13 cellular contexts compared by ENCODE assay signal in the genomic region with DNA sequence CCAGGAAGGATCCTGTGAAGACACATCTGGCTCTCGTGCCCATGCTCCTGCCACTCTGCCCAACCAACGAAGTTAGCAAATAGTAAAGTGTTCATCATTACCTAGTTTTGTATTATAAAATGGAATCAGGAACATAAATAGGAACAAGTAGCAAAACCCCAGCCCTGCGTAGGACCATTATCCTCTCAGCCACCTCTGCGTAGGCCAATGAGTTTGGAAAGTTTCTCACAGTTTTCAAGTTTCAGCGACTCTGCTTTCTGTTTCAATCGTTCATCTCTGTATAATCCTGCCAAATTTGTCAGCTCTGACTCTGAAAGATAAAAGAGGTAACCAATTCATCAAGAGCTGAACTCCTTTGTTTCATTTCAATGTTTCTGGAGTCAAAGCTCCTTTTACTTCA. TPM values are rescaled to one million over a fixed set of nuclear protein-coding genes. Genes with fewer than 3 reads are reported as not detected.
A peak's percentile ranks its signal among the peaks of the same experiment; 100 is the strongest.
DNase-seq lines count a peak whose midpoint lies in the region; ATAC-seq, FAIRE-seq and TF ChIP-seq lines count a peak whose summit lies in the region.
"Had no signal": no experiment of that assay in that cellular context is flagged by ENCODE, and none has a peak within 500 bp of the region (broad histone marks: within the 10 kb centered on the region; RNA-seq: fewer than 3 reads in every experiment).

No MANE protein-coding gene starts in this region.

- H2BK5ac ChIP-seq in trophoblast cell (ENCODE audit: low read depth, low read length, poor library complexity), result no peak overlapping the region

- BruUV-seq in endothelial cell of umbilical vein (replicated peaks; lab: Mats Ljungman, UMichigan), result no TSS peak
- no TSS peak for BruUV-seq in PC-9 (replicated peaks; lab: Mats Ljungman, UMichigan)

- H3K9ac ChIP-seq in MM.1S (ENCODE audit: low read length) (peak overlapping the region; percentile 83), endothelial cell of umbilical vein (replicated peaks; ENCODE audit: extremely low read depth, insufficient read depth, low read length) (no peak overlapping the region), trophoblast cell (ENCODE audit: low read length) (no peak overlapping the region)

- 65% methylated on average over 6 of the region's 6 CpGs for WGBS in right cardiac atrium
- WGBS in trophoblast cell (ENCODE audit: extremely low coverage, insufficient coverage, insufficient read length), result no CpG with 5 or more reads among the region's 6 CpGs

- H4K8ac ChIP-seq in trophoblast cell (ENCODE audit: low read depth, low read length), result no peak overlapping the region

- CTCF ChIA-PET in endothelial cell of umbilical vein (lab: Charles Lee), result interaction anchor here (1.1 kb wide), 1 partner anchor 9 kb away, joined by 3 read pairs; no protein-coding TSS in a partner anchor
- CTCF ChIA-PET in PC-9 (lab: Charles Lee), result interaction anchor here (0.6 kb wide), 1 partner anchor 830 kb away, joined by 6 read pairs; no protein-coding TSS in a partner anchor

- H3K9me2 ChIP-seq in MM.1S (replicated peaks; ENCODE audit: insufficient read depth, low read length) (no peaks in the 10 kb centered on the region), PC-9 (ENCODE audit: insufficient read depth) (no peaks in the 10 kb centered on the region)

- H3K4me2 ChIP-seq in MM.1S (ENCODE audit: low read depth, low read length) (peak overlapping the region; percentile 63), endothelial cell of umbilical vein (ENCODE audit: insufficient read depth, low read length) (no peak overlapping the region), trophoblast cell (ENCODE audit: low read length) (no peak overlapping the region), PC-9 (no peak overlapping the region)

- no peak overlapping the region for H3K18ac ChIP-seq in trophoblast cell (ENCODE audit: low read length)

- H3K27ac ChIP-seq in right cardiac atrium (ENCODE audit: low read length) (peak overlapping the region; percentile 5), MM.1S (ENCODE audit: low read length) (peak overlapping the region; percentile 95), endothelial cell of umbilical vein (ENCODE audit: insufficient read depth, low read depth, low read length) (no peak overlapping the region), temporal lobe (ENCODE audit: low read depth, low read length) (peak overlapping the region; percentile 92), trophoblast cell (ENCODE audit: low read depth, low read length) (no peak overlapping the region), PC-9 (no peak overlapping the region)
- H3K27ac ChIP-seq: C4-2B had no signal

- no peak for TF ChIP-seq POLR2A in endothelial cell of umbilical vein (IDR thresholded peaks at IDR 0.05; ENCODE audit: low read depth, low read length)

- DNase-seq in right cardiac atrium (no peak), left ventricle myocardium superior (no peak), MM.1S (peak; percentile 80), endothelial cell of umbilical vein (ENCODE audit: low read depth, low spot score) (no peak), trophoblast cell (no peak), PC-9 (no peak), activated gamma-delta T cell treated with Interleukin-2 at 50 U/mL for 16 hours (no peak)
- DNase-seq: GF-D8, H9, NCI-H1436, NCI-H69 had no signal

- ATAC-seq in right cardiac atrium (no peak), left ventricle myocardium superior (no peak)

- no peaks in the 10 kb centered on the region for H3K79me2 ChIP-seq in MM.1S (ENCODE audit: low read length)
- H3K79me2 ChIP-seq in endothelial cell of umbilical vein (ENCODE audit: control insufficient read depth, insufficient read depth, low read length), result no peaks in the 10 kb centered on the region
- no peaks in the 10 kb centered on the region for H3K79me2 ChIP-seq in trophoblast cell (ENCODE audit: control insufficient read depth, insufficient read depth, low read length, poor library complexity)
- no peaks in the 10 kb centered on the region for H3K79me2 ChIP-seq in PC-9 (ENCODE audit: low read depth)

- H3F3A ChIP-seq in MM.1S (ENCODE audit: insufficient read depth, low read length) (peaks cover 34% of the 10 kb centered on the region), PC-9 (ENCODE audit: insufficient read depth, low read depth) (no peaks in the 10 kb centered on the region)

- peak; percentile 24 for FAIRE-seq in endothelial cell of umbilical vein (lab: Jason Lieb, UNC)

- H3K4ac ChIP-seq in trophoblast cell (ENCODE audit: low read depth, low read length), result no peak overlapping the region

- intact Hi-C loops in right cardiac atrium (cut with DNase I) (loop anchor here in 1 of 4 donors (2.0 to 10.0 kb wide), 2 partner anchors 21 to 351 kb away; no protein-coding TSS in a partner anchor), left ventricle myocardium superior (cut with micrococcal nuclease) (no loop called here), endothelial cell of umbilical vein (cut with micrococcal nuclease) (no loop called here), PC-9 (cut with micrococcal nuclease; ENCODE audit: unreplicated experiment) (loop anchor here (2.0 kb wide), 1 partner anchor 215 kb away; no protein-coding TSS in a partner anchor)

- no peak overlapping the region for H4K91ac ChIP-seq in trophoblast cell (ENCODE audit: low read depth, low read length)

- H2BK12ac ChIP-seq in trophoblast cell (ENCODE audit: low read length), result no peak overlapping the region

- POLR2A ChIA-PET in endothelial cell of umbilical vein (lab: Charles Lee), result no interaction called here
- POLR2A ChIA-PET in PC-9 (lab: Charles Lee; ENCODE audit: unreplicated experiment), result interaction anchor here (0.5 kb wide), 1 partner anchor 107 kb away, joined by 4 read pairs; no protein-coding TSS in a partner anchor

- H2BK120ac ChIP-seq in trophoblast cell (ENCODE audit: insufficient read depth, low read length, poor library complexity), result no peak overlapping the region

- H3K23ac ChIP-seq in trophoblast cell (ENCODE audit: low read length), result no peak overlapping the region

- no peaks in the 10 kb centered on the region for H3K79me1 ChIP-seq in trophoblast cell (ENCODE audit: low read length)

- H3K4me3 ChIP-seq in right cardiac atrium (ENCODE audit: low read length), result no peak overlapping the region
- peak overlapping the region; percentile 34; the same call in 1 of the 2 replicates for H3K4me3 ChIP-seq in MM.1S (ENCODE audit: low read length)
- no peak overlapping the region for H3K4me3 ChIP-seq in endothelial cell of umbilical vein (replicated peaks in 1 of 3; ENCODE audit: insufficient read depth in 1 of 3, low read depth in 1 of 3, low read length in 3 of 3)
- no peak overlapping the region for H3K4me3 ChIP-seq in trophoblast cell (ENCODE audit: low read depth, low read length)
- no peak overlapping the region for H3K4me3 ChIP-seq in PC-9

- dilution Hi-C loops in endothelial cell of umbilical vein (cut with MboI; ENCODE audit: extremely low pct_ligation_motif_present, low sequenced_read_pairs), result loop anchor here (10.0 kb wide), 1 partner anchor 111 kb away; no protein-coding TSS in a partner anchor

- H2AFZ ChIP-seq in MM.1S (ENCODE audit: low read length), result 0 out of 2 replicates have a peak overlapping the region, but pooled peaks have one; percentile 7
- no peak overlapping the region for H2AFZ ChIP-seq in endothelial cell of umbilical vein (ENCODE audit: low read depth, low read length)
- H2AFZ ChIP-seq in trophoblast cell (ENCODE audit: insufficient read depth, low read length, poor library complexity), result no peak overlapping the region
- H2AFZ ChIP-seq in PC-9, result no peak overlapping the region

- H3K36me3 ChIP-seq in MM.1S (replicated peaks; ENCODE audit: insufficient read depth, low read length), result no peaks in the 10 kb centered on the region
- H3K36me3 ChIP-seq in endothelial cell of umbilical vein (ENCODE audit: control insufficient read depth in 2 of 2, extremely low read depth in 1 of 2, insufficient read depth in 2 of 2, low read length in 2 of 2), result peaks cover 2 to 10% of the 10 kb centered on the region in 2 experiments
- H3K36me3 ChIP-seq in trophoblast cell (ENCODE audit: control insufficient read depth in 1 of 2, insufficient read depth in 2 of 2, low read length in 2 of 2), result peaks cover 0 to 2% of the 10 kb centered on the region in 2 experiments
- no peaks in the 10 kb centered on the region for H3K36me3 ChIP-seq in PC-9 (ENCODE audit: low read depth)

- no peak overlapping the region for H2AK5ac ChIP-seq in trophoblast cell (ENCODE audit: low read length)

- no peaks in the 10 kb centered on the region for H3K9me1 ChIP-seq in endothelial cell of umbilical vein (replicated peaks; ENCODE audit: control insufficient read depth, extremely low read depth, insufficient read depth, low read length)

- H3K27me3 ChIP-seq in right cardiac atrium (ENCODE audit: control insufficient read depth, insufficient read depth) (no peaks in the 10 kb centered on the region), MM.1S (replicated peaks; ENCODE audit: insufficient read depth, low read length) (no peaks in the 10 kb centered on the region), endothelial cell of umbilical vein (ENCODE audit: control insufficient read depth in 2 of 2, insufficient read depth in 2 of 2, low read length in 2 of 2) (no peaks in the 10 kb centered on the region), trophoblast cell (ENCODE audit: insufficient read depth, low read length) (no peaks in the 10 kb centered on the region), PC-9 (ENCODE audit: insufficient read depth, low read depth) (no peaks in the 10 kb centered on the region)

- H3K4me1 ChIP-seq in right cardiac atrium (ENCODE audit: control insufficient read depth, insufficient read depth, low read length), result peaks cover 9% of the 10 kb centered on the region
- peaks cover 56% of the 10 kb centered on the region for H3K4me1 ChIP-seq in MM.1S (ENCODE audit: low read length)
- H3K4me1 ChIP-seq in endothelial cell of umbilical vein (ENCODE audit: control insufficient read depth, extremely low read depth, insufficient read depth, low read length), result peaks cover 14% of the 10 kb centered on the region
- H3K4me1 ChIP-seq in trophoblast cell (ENCODE audit: control insufficient read depth in 1 of 2, insufficient read depth in 2 of 2, low read length in 2 of 2), result no peaks in the 10 kb centered on the region
- no peaks in the 10 kb centered on the region for H3K4me1 ChIP-seq in PC-9 (replicated peaks; ENCODE audit: insufficient read depth)

- TF ChIP-seq CTCF in MM.1S (IDR thresholded peaks at IDR 0.05; ENCODE audit: low read length), result no peak
- no peak for TF ChIP-seq CTCF in endothelial cell of umbilical vein (IDR thresholded peaks at IDR 0.05; ENCODE audit: extremely low read depth in 1 of 2, insufficient read depth in 1 of 2, low read depth in 1 of 2, low read length in 2 of 2)
- TF ChIP-seq CTCF in PC-9 (conservative IDR thresholded peaks at IDR 0.05), result no peak

- H4K20me1 ChIP-seq in MM.1S (ENCODE audit: insufficient read depth, low read length) (no peaks in the 10 kb centered on the region), endothelial cell of umbilical vein (replicated peaks; ENCODE audit: control insufficient read depth, extremely low read depth, insufficient read depth, low read length) (no peaks in the 10 kb centered on the region), PC-9 (ENCODE audit: insufficient read depth) (no peaks in the 10 kb centered on the region)

- no peaks in the 10 kb centered on the region for H3K9me3 ChIP-seq in right cardiac atrium (ENCODE audit: control insufficient read depth, low read length)
- H3K9me3 ChIP-seq in MM.1S (replicated peaks; ENCODE audit: insufficient read depth, low read length), result no peaks in the 10 kb centered on the region
- H3K9me3 ChIP-seq in endothelial cell of umbilical vein (replicated peaks; ENCODE audit: control insufficient read depth, insufficient read depth, low read length), result no peaks in the 10 kb centered on the region
- H3K9me3 ChIP-seq in trophoblast cell (ENCODE audit: insufficient read depth, low read depth, low read length), result no peaks in the 10 kb centered on the region
- H3K9me3 ChIP-seq in PC-9 (ENCODE audit: insufficient read depth, low read depth), result no peaks in the 10 kb centered on the region

- H3K14ac ChIP-seq in trophoblast cell (ENCODE audit: low read length), result no peak overlapping the region

- H4K12ac ChIP-seq in trophoblast cell (ENCODE audit: low read depth, low read length), result no peak overlapping the region

RNA-seq across cellular contexts. Expression of gene SPATA24, which starts 10.1 kb away (rescaled TPM):
- total RNA-seq in right cardiac atrium (10 to 100 TPM in 3 of 4 donors, 1 to 10 TPM in 1; 9.8 to 25.4 (median 14.4) TPM), left ventricle myocardium superior (17.3 TPM), endothelial cell of umbilical vein (7.8 and 7.9 TPM in 2 replicates), temporal lobe (3.7 TPM), PC-9 (2021) (6.5 and 9.6 TPM in 2 replicates)
- polyA plus RNA-seq in right cardiac atrium (34.6 TPM), endothelial cell of umbilical vein (2.1 and 3.2 TPM in 2 replicates)
- 5.9 and 6.4 TPM in 2 replicates for polyA plus RNA-seq in endothelial cell of umbilical vein (2011; cell fraction: cytosol; rRNA removed)
- 3.5 and 5.7 TPM in 2 replicates for polyA plus RNA-seq in endothelial cell of umbilical vein (2011; cell fraction: nucleus; rRNA removed)
- polyA plus RNA-seq in endothelial cell of umbilical vein (2012), result 4.9 and 6.6 TPM in 2 replicates
- polyA minus RNA-seq in endothelial cell of umbilical vein, result 3.5 and 3.7 TPM in 2 replicates
- 3.4 TPM for polyA minus RNA-seq in endothelial cell of umbilical vein (2011; cell fraction: cytosol; rRNA and poly(A)+ RNA removed)
- polyA minus RNA-seq in endothelial cell of umbilical vein (2011; cell fraction: nucleus; rRNA and poly(A)+ RNA removed), result 2.2 and 3.5 TPM in 2 replicates
- polyA plus RNA-seq in trophoblast cell (2013), result 4.6 and 5.4 TPM in 2 replicates

RNA-seq across cellular contexts. Expression of gene PROB1, which starts 19.1 kb away (rescaled TPM):
- total RNA-seq in right cardiac atrium (10 to 100 TPM; 24.8 to 38.5 (median 33.0) TPM), left ventricle myocardium superior (56.5 TPM), endothelial cell of umbilical vein (1.9 and 2.4 TPM in 2 replicates), temporal lobe (0.49 TPM), PC-9 (2021) (2.6 and 2.9 TPM in 2 replicates)
- polyA plus RNA-seq in right cardiac atrium (22.2 TPM), endothelial cell of umbilical vein (0.40 and 0.47 TPM in 2 replicates)
- 0.28 and 0.48 TPM in 2 replicates for polyA plus RNA-seq in endothelial cell of umbilical vein (2011; cell fraction: cytosol; rRNA removed)
- polyA plus RNA-seq in endothelial cell of umbilical vein (2011; cell fraction: nucleus; rRNA removed), result 0.64 and 0.71 TPM in 2 replicates
- 0.12 TPM in 2 replicates for polyA plus RNA-seq in endothelial cell of umbilical vein (2012)
- polyA minus RNA-seq in endothelial cell of umbilical vein, result 0.12 and 0.38 TPM in 2 replicates
- polyA minus RNA-seq in endothelial cell of umbilical vein (2011; cell fraction: cytosol; rRNA and poly(A)+ RNA removed), result 1.0 TPM
- 0.38 and 0.91 TPM in 2 replicates for polyA minus RNA-seq in endothelial cell of umbilical vein (2011; cell fraction: nucleus; rRNA and poly(A)+ RNA removed)
- 2.4 and 2.7 TPM in 2 replicates for polyA plus RNA-seq in trophoblast cell (2013)

RNA-seq across cellular contexts. Expression of gene MZB1, which starts 24.2 kb away (rescaled TPM):
- total RNA-seq in right cardiac atrium (1 to 10 TPM in 2 of 4 donors, under 1 TPM in 2; 0.70 to 1.8 (median 1.1) TPM), left ventricle myocardium superior (1.6 TPM), endothelial cell of umbilical vein (not detected in 2 replicates), temporal lobe (not detected), PC-9 (2021) (0.50 and 0.52 TPM in 2 replicates)
- polyA plus RNA-seq in right cardiac atrium (0.38 TPM), endothelial cell of umbilical vein (0.06 TPM in 1 of 2 replicates, not detected in the other)
- polyA plus RNA-seq in endothelial cell of umbilical vein (2011; cell fraction: cytosol; rRNA removed), result not detected in 2 replicates
- 0.11 TPM in 1 of 2 replicates, not detected in the other for polyA plus RNA-seq in endothelial cell of umbilical vein (2011; cell fraction: nucleus; rRNA removed)
- polyA plus RNA-seq in endothelial cell of umbilical vein (2012), result not detected in 2 replicates
- polyA minus RNA-seq in endothelial cell of umbilical vein, result 0.21 and 0.51 TPM in 2 replicates
- not detected for polyA minus RNA-seq in endothelial cell of umbilical vein (2011; cell fraction: cytosol; rRNA and poly(A)+ RNA removed)
- 0.53 and 0.67 TPM in 2 replicates for polyA minus RNA-seq in endothelial cell of umbilical vein (2011; cell fraction: nucleus; rRNA and poly(A)+ RNA removed)
- polyA plus RNA-seq in trophoblast cell (2013), result 0.15 and 0.35 TPM in 2 replicates

RNA-seq across cellular contexts. Expression of gene DNAJC18, which starts 25.4 kb away (rescaled TPM):
- total RNA-seq in right cardiac atrium (10 to 100 TPM; 14.0 to 24.9 (median 15.2) TPM), left ventricle myocardium superior (10.5 TPM), endothelial cell of umbilical vein (51.1 and 52.6 TPM in 2 replicates), temporal lobe (45.2 TPM), PC-9 (2021) (8.9 and 9.3 TPM in 2 replicates)
- polyA plus RNA-seq in right cardiac atrium (5.6 TPM), endothelial cell of umbilical vein (23.2 and 26.0 TPM in 2 replicates)
- 11.9 and 17.8 TPM in 2 replicates for polyA plus RNA-seq in endothelial cell of umbilical vein (2011; cell fraction: cytosol; rRNA removed)
- polyA plus RNA-seq in endothelial cell of umbilical vein (2011; cell fraction: nucleus; rRNA removed), result 191 and 204 TPM in 2 replicates
- polyA plus RNA-seq in endothelial cell of umbilical vein (2012), result 33.0 and 35.2 TPM in 2 replicates
- polyA minus RNA-seq in endothelial cell of umbilical vein, result 24.1 and 26.7 TPM in 2 replicates
- 3.0 TPM for polyA minus RNA-seq in endothelial cell of umbilical vein (2011; cell fraction: cytosol; rRNA and poly(A)+ RNA removed)
- 39.1 and 53.2 TPM in 2 replicates for polyA minus RNA-seq in endothelial cell of umbilical vein (2011; cell fraction: nucleus; rRNA and poly(A)+ RNA removed)
- polyA plus RNA-seq in trophoblast cell (2013), result 8.8 and 10.8 TPM in 2 replicates

RNA-seq across cellular contexts. Expression of gene SLC23A1, which starts 30.9 kb away (rescaled TPM):
- total RNA-seq in right cardiac atrium, result not detected
- 0.18 TPM for polyA plus RNA-seq in right cardiac atrium
- total RNA-seq in left ventricle myocardium superior, result not detected
- total RNA-seq in endothelial cell of umbilical vein, result not detected in 2 replicates
- polyA plus RNA-seq in endothelial cell of umbilical vein, result not detected in 2 replicates
- not detected in 2 replicates for polyA plus RNA-seq in endothelial cell of umbilical vein (2011; cell fraction: cytosol; rRNA removed)
- polyA plus RNA-seq in endothelial cell of umbilical vein (2011; cell fraction: nucleus; rRNA removed), result not detected in 2 replicates
- polyA plus RNA-seq in endothelial cell of umbilical vein (2012), result not detected in 2 replicates
- polyA minus RNA-seq in endothelial cell of umbilical vein, result 0.11 TPM in 1 of 2 replicates, not detected in the other
- 7.2 TPM for polyA minus RNA-seq in endothelial cell of umbilical vein (2011; cell fraction: cytosol; rRNA and poly(A)+ RNA removed)
- not detected in 2 replicates for polyA minus RNA-seq in endothelial cell of umbilical vein (2011; cell fraction: nucleus; rRNA and poly(A)+ RNA removed)
- not detected for total RNA-seq in temporal lobe
- 0.18 and 0.31 TPM in 2 replicates for polyA plus RNA-seq in trophoblast cell (2013)
- 1.9 TPM in 2 replicates for total RNA-seq in PC-9 (2021)
- total RNA-seq: H9 had no signal

Comparison
In these comparisons a context has a peak if more than half of its experiments do, and no peak if none do; other contexts are left out.
1. H3K27ac ChIP-seq: peak in right cardiac atrium (single experiment), MM.1S (single experiment) and temporal lobe (single experiment); none in endothelial cell of umbilical vein (single experiment), trophoblast cell (single experiment) and PC-9 (single experiment).